In the genomic region with DNA sequence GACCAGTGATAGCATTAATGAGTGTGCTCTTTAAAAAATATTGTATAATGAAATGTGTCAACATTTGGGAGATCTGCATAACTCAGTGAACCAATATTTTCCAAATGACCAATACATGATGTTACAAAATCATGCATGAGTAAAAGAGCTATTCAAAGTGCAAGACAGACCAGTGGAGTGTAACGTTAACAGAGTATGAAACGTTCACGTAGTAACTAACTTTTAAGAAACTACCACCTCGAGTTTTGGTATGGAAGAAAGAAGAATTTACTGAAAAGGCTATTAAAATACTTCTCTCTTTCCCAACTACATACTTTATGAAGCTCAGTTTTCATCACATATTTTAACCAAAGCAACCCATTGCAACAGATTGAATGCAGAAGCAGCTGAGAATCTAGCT, we compare ENCODE assay signal across 1 cellular context.
TF ChIP-seq lines count a peak whose summit lies in the region.

No MANE protein-coding gene starts in this region.

TF ChIP-seq in GM12878, 131 proteins besides CTCF, POLR2A, EP300 and RAD21:
- TF ChIP-seq SMARCA5 (IDR thresholded peaks at IDR 0.05) (no peak), NR2C1 (IDR thresholded peaks at IDR 0.05) (no peak), MTA3 (IDR thresholded peaks at IDR 0.05; ENCODE audit: borderline replicate concordance, low read length) (no peak), BCL11A (IDR thresholded peaks at IDR 0.05; ENCODE audit: low read depth, low read length) (no peak), HCFC1 (IDR thresholded peaks at IDR 0.05; ENCODE audit: low read length) (no peak), NFYA (IDR thresholded peaks at IDR 0.05; ENCODE audit: borderline replicate concordance, low read depth, low read length) (no peak), DPF2 (IDR thresholded peaks at IDR 0.05) (no peak), SIX5 (IDR thresholded peaks at IDR 0.05; ENCODE audit: low read depth, low read length, severe bottlenecking) (no peak), IKZF1 (conservative IDR thresholded peaks at IDR 0.05) (no peak), SREBF2 (IDR thresholded peaks at IDR 0.05; ENCODE audit: low read length) (no peak), ZBED1 (IDR thresholded peaks at IDR 0.05; ENCODE audit: borderline replicate concordance) (no peak), TCF3 (IDR thresholded peaks at IDR 0.05; ENCODE audit: borderline replicate concordance, insufficient read depth, low read depth, low read length) (no peak), TAF1 (IDR thresholded peaks at IDR 0.05; ENCODE audit: borderline replicate concordance, low read depth, low read length) (no peak), ATF2 (IDR thresholded peaks at IDR 0.05; ENCODE audit: low read length) (no peak), SMC3 (IDR thresholded peaks at IDR 0.05; ENCODE audit: borderline replicate concordance, low read length) (no peak), SUPT20H (IDR thresholded peaks at IDR 0.05; ENCODE audit: borderline replicate concordance, control insufficient read depth, low read depth, low read length) (no peak)
- TF ChIP-seq, protein P1, sequence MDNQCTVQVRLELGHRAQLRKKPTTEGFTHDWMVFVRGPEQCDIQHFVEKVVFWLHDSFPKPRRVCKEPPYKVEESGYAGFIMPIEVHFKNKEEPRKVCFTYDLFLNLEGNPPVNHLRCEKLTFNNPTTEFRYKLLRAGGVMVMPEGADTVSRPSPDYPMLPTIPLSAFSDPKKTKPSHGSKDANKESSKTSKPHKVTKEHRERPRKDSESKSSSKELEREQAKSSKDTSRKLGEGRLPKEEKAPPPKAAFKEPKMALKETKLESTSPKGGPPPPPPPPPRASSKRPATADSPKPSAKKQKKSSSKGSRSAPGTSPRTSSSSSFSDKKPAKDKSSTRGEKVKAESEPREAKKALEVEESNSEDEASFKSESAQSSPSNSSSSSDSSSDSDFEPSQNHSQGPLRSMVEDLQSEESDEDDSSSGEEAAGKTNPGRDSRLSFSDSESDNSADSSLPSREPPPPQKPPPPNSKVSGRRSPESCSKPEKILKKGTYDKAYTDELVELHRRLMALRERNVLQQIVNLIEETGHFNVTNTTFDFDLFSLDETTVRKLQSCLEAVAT (IDR thresholded peaks at IDR 0.05), result no peak
- TF ChIP-seq, protein P2, sequence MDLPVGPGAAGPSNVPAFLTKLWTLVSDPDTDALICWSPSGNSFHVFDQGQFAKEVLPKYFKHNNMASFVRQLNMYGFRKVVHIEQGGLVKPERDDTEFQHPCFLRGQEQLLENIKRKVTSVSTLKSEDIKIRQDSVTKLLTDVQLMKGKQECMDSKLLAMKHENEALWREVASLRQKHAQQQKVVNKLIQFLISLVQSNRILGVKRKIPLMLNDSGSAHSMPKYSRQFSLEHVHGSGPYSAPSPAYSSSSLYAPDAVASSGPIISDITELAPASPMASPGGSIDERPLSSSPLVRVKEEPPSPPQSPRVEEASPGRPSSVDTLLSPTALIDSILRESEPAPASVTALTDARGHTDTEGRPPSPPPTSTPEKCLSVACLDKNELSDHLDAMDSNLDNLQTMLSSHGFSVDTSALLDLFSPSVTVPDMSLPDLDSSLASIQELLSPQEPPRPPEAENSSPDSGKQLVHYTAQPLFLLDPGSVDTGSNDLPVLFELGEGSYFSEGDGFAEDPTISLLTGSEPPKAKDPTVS (IDR thresholded peaks at IDR 0.05; ENCODE audit: low read depth, low read length), result no peak
- TF ChIP-seq, protein P3, sequence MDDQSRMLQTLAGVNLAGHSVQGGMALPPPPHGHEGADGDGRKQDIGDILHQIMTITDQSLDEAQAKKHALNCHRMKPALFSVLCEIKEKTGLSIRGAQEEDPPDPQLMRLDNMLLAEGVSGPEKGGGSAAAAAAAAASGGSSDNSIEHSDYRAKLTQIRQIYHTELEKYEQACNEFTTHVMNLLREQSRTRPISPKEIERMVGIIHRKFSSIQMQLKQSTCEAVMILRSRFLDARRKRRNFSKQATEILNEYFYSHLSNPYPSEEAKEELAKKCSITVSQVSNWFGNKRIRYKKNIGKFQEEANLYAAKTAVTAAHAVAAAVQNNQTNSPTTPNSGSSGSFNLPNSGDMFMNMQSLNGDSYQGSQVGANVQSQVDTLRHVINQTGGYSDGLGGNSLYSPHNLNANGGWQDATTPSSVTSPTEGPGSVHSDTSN (IDR thresholded peaks at IDR 0.05; ENCODE audit: insufficient replicate concordance, low read depth, low read length), result no peak
